In genomic region chr7:107982918-107983389, GRCh38 we compare ENCODE assay signal across 10 cellular contexts. TPM values are rescaled to one million over a fixed set of nuclear protein-coding genes. Genes with fewer than 3 reads are reported as not detected.
DNase-seq lines count a peak whose midpoint lies in the region; ATAC-seq and TF ChIP-seq lines count a peak whose summit lies in the region.
"Had no signal": no experiment of that assay in that cellular context is flagged by ENCODE, and none has a peak within 500 bp of the region (broad histone marks: within the 10 kb centered on the region; RNA-seq: fewer than 3 reads in every experiment).

No MANE protein-coding gene starts in this region.

- H3K4me1 Mint-ChIP-seq in HFFc6 (ENCODE audit: low read depth) = peaks cover 6% of the 10 kb centered on the region
- no peaks in the 10 kb centered on the region for H3K4me1 Mint-ChIP-seq in stimulated activated naive B cell treated with anti-CD40 and anti-IgM and Interleukin-4, amounts not matched to agents 10 μg/mL and 1 μg/mL and 100 μg/mL, for 72 hours
- H3K4me1 Mint-ChIP-seq: stimulated activated effector memory CD8-positive, alpha-beta T cell treated with anti-CD3 and anti-CD28 coated beads, Interleukin-12 subunit alpha, Interleukin-12 subunit beta, amount 100 ng/mL, for 72 hours had no signal

- no peak overlapping the region for H3K4me3 Mint-ChIP-seq in HFFc6
- H3K4me3 Mint-ChIP-seq in stimulated activated naive B cell treated with anti-CD40 and anti-IgM and Interleukin-4, amounts not matched to agents 10 μg/mL and 1 μg/mL and 100 μg/mL, for 72 hours = no peak overlapping the region
- H3K4me3 Mint-ChIP-seq: stimulated activated effector memory CD8-positive, alpha-beta T cell treated with anti-CD3 and anti-CD28 coated beads, Interleukin-12 subunit alpha, Interleukin-12 subunit beta, amount 100 ng/mL, for 72 hours had no signal

- no peaks in the 10 kb centered on the region for H3K9me3 Mint-ChIP-seq in HFFc6
- peaks cover 0 to 2% of the 10 kb centered on the region in 2 donors for H3K9me3 Mint-ChIP-seq in stimulated activated naive B cell treated with anti-CD40 and anti-IgM and Interleukin-4, amounts not matched to agents 10 μg/mL and 1 μg/mL and 100 μg/mL, for 72 hours
- H3K9me3 Mint-ChIP-seq: stimulated activated effector memory CD8-positive, alpha-beta T cell treated with anti-CD3 and anti-CD28 coated beads, Interleukin-12 subunit alpha, Interleukin-12 subunit beta, amount 100 ng/mL, for 72 hours had no signal

- peaks cover 49% of the 10 kb centered on the region for H3K36me3 Mint-ChIP-seq in HFFc6 (ENCODE audit: low read depth)
- H3K36me3 Mint-ChIP-seq in stimulated activated naive B cell treated with anti-CD40 and anti-IgM and Interleukin-4, amounts not matched to agents 10 μg/mL and 1 μg/mL and 100 μg/mL, for 72 hours = no peaks in the 10 kb centered on the region
- H3K36me3 Mint-ChIP-seq: stimulated activated effector memory CD8-positive, alpha-beta T cell treated with anti-CD3 and anti-CD28 coated beads, Interleukin-12 subunit alpha, Interleukin-12 subunit beta, amount 100 ng/mL, for 72 hours had no signal

- TF ChIP-seq CTCF in HFFc6 (IDR thresholded peaks at IDR 0.05) = peak; percentile 54
- TF ChIP-seq CTCF in VCaP (conservative IDR thresholded peaks at IDR 0.05) = peak; percentile 54

- ATAC-seq in HG03175 (IDR thresholded peaks at IDR 0.05; ENCODE audit: unreplicated experiment) (no peak), GM18909 (IDR thresholded peaks at IDR 0.05; ENCODE audit: poor library complexity, unreplicated experiment) (no peak)
- ATAC-seq in stimulated activated naive B cell treated with anti-CD40 and anti-IgM and Interleukin-4, amounts not matched to agents 10 μg/mL and 1 μg/mL and 100 μg/mL, for 72 hours (replicated peaks) = no peak
- ATAC-seq: stimulated activated effector memory CD8-positive, alpha-beta T cell treated with anti-CD3 and anti-CD28 coated beads, Interleukin-12 subunit alpha, Interleukin-12 subunit beta, amount 100 ng/mL, for 72 hours had no signal

- DNase-seq in AG08395 (ENCODE audit: low spot score) (peak; percentile 18), HFFc6 (no peak), left kidney (ENCODE audit: low read depth, low spot score) (peak; percentile 55), MV-4-11 (lab: John Stamatoyannopoulos, UW) (no peak)
- no peak for DNase-seq in stimulated activated naive B cell treated with anti-CD40 and anti-IgM and Interleukin-4, amounts not matched to agents 10 μg/mL and 1 μg/mL and 100 μg/mL, for 72 hours
- DNase-seq: SJCRH30 had no signal

- peak overlapping the region; percentile 37 for H3K27ac ChIP-seq in VCaP
- H3K27ac ChIP-seq: SJCRH30 had no signal

- peak overlapping the region; percentile 0; the same call in 1 of the 2 replicates for H3K27ac Mint-ChIP-seq in HFFc6
- H3K27ac Mint-ChIP-seq in stimulated activated naive B cell treated with anti-CD40 and anti-IgM and Interleukin-4, amounts not matched to agents 10 μg/mL and 1 μg/mL and 100 μg/mL, for 72 hours = no peak overlapping the region
- H3K27ac Mint-ChIP-seq: stimulated activated effector memory CD8-positive, alpha-beta T cell treated with anti-CD3 and anti-CD28 coated beads, Interleukin-12 subunit alpha, Interleukin-12 subunit beta, amount 100 ng/mL, for 72 hours had no signal

- H3K27me3 Mint-ChIP-seq in HFFc6 (ENCODE audit: insufficient read depth) = no peaks in the 10 kb centered on the region
- peaks cover 11 to 16% of the 10 kb centered on the region in 2 donors for H3K27me3 Mint-ChIP-seq in stimulated activated naive B cell treated with anti-CD40 and anti-IgM and Interleukin-4, amounts not matched to agents 10 μg/mL and 1 μg/mL and 100 μg/mL, for 72 hours

RNA-seq across cellular contexts. Expression of gene LAMB1, which starts 20.0 kb away (rescaled TPM):
- 100 to 1,000 TPM; 112 to 134 (median 123) TPM for total RNA-seq in HFFc6 (2021; fragmentation: NEBNext Ultra II Directional; extraction: Animal tissue kit (Norgen Biotek cat#: 25700))

Comparison
In these comparisons a context has a peak if more than half of its experiments do, and no peak if none do; other contexts are left out.
1. DNase-seq: peak in AG08395 (single experiment) and left kidney (single experiment); none in HFFc6 (single experiment), stimulated activated naive B cell treated with anti-CD40 and anti-IgM and Interleukin-4, amounts not matched to agents 10 μg/mL and 1 μg/mL and 100 μg/mL, for 72 hours (single experiment) and MV-4-11 (single experiment).